ENCODE assay signal across 8 cellular contexts in genomic region chr6:135054575-135055498, GRCh38. TPM values are rescaled to one million over a fixed set of nuclear protein-coding genes. Genes with fewer than 3 reads are reported as not detected.
DNase-seq lines count a peak whose midpoint lies in the region; ATAC-seq and TF ChIP-seq lines count a peak whose summit lies in the region.

Gene HBS1L (minus strand): TSS chr6:135054822. CDS start chr6:135054691, 131 bp downstream.

- H3K4me2 ChIP-seq in DND-41 (ENCODE audit: insufficient read depth, low read length) (peak within 1 kb of the TSS; percentile 82), GM23248 (ENCODE audit: unreplicated experiment) (peak within 1 kb of the TSS; percentile 96)

- H3K4me3 ChIP-seq in DND-41 (ENCODE audit: low read depth in 1 of 2, low read length in 2 of 2), result peak within 1 kb of the TSS; percentile 67 to 79
- peak within 1 kb of the TSS; percentile 98 for H3K4me3 ChIP-seq in GM23248
- H3K4me3 ChIP-seq in esophagus squamous epithelium, result peak within 1 kb of the TSS; percentile 73 to 89 (median 85)

- H3K36me3 Mint-ChIP-seq in activated T-helper 1 cell treated with anti-CD3 and anti-CD28 coated beads, Interleukin-12 subunit alpha, Interleukin-12 subunit beta, Interleukin-2, Interleukin-4 antibody, amounts not matched to agents 30 ng/mL and 10 ng/mL and 1 ng/mL, durations not matched to agents 14 hours and 24 hours and 36 hours (ENCODE audit: low read depth), result peaks cover 22% of the 10 kb centered on the region

- H4K20me1 ChIP-seq in DND-41 (ENCODE audit: insufficient read depth, low read length) (peaks cover 32% of the 10 kb centered on the region), GM23248 (ENCODE audit: insufficient read depth) (no peaks in the 10 kb centered on the region)

- in situ Hi-C loops in GM23248 (cut with MboI), result no loop called here

- H3K9ac ChIP-seq in DND-41 (ENCODE audit: low read depth, low read length), result peak within 1 kb of the TSS; percentile 75
- H3K9ac ChIP-seq in GM23248, result peak within 1 kb of the TSS; percentile 97

- no peaks in the 10 kb centered on the region for H3K9me3 Mint-ChIP-seq in activated T-helper 1 cell treated with anti-CD3 and anti-CD28 coated beads, Interleukin-12 subunit alpha, Interleukin-12 subunit beta, Interleukin-2, Interleukin-4 antibody, amounts not matched to agents 30 ng/mL and 10 ng/mL and 1 ng/mL, durations not matched to agents 14 hours and 24 hours and 36 hours

- H3K4me3 Mint-ChIP-seq in activated T-helper 1 cell treated with anti-CD3 and anti-CD28 coated beads, Interleukin-12 subunit alpha, Interleukin-12 subunit beta, Interleukin-2, Interleukin-4 antibody, amounts not matched to agents 30 ng/mL and 10 ng/mL and 1 ng/mL, durations not matched to agents 14 hours and 24 hours and 36 hours, result peak within 1 kb of the TSS; percentile 94

- H3K4me1 ChIP-seq in DND-41 (ENCODE audit: insufficient read depth, low read length), result peaks cover 54% of the 10 kb centered on the region
- H3K4me1 ChIP-seq in GM23248 (ENCODE audit: insufficient read depth), result peaks cover 6% of the 10 kb centered on the region; the same call in 1 of the 2 replicates
- H3K4me1 ChIP-seq in esophagus squamous epithelium, result peaks cover 9 to 35% (median 14%) of the 10 kb centered on the region in 3 donors

- peaks cover 42% of the 10 kb centered on the region for H3K4me1 Mint-ChIP-seq in activated T-helper 1 cell treated with anti-CD3 and anti-CD28 coated beads, Interleukin-12 subunit alpha, Interleukin-12 subunit beta, Interleukin-2, Interleukin-4 antibody, amounts not matched to agents 30 ng/mL and 10 ng/mL and 1 ng/mL, durations not matched to agents 14 hours and 24 hours and 36 hours (ENCODE audit: low read depth)

- H2AFZ ChIP-seq in DND-41 (ENCODE audit: low read depth, low read length) (peak within 1 kb of the TSS; percentile 70), GM23248 (peak within 1 kb of the TSS; percentile 100)

- peak within 1 kb of the TSS; percentile 96 for H3K27ac Mint-ChIP-seq in activated T-helper 1 cell treated with anti-CD3 and anti-CD28 coated beads, Interleukin-12 subunit alpha, Interleukin-12 subunit beta, Interleukin-2, Interleukin-4 antibody, amounts not matched to agents 30 ng/mL and 10 ng/mL and 1 ng/mL, durations not matched to agents 14 hours and 24 hours and 36 hours

- peak; percentile 97 for ATAC-seq in DND-41 (ENCODE audit: insufficient read depth, low read depth)

- WGBS in GM23248 (ENCODE audit: low coverage in 1 of 2, low lambda C conversion rate in 2 of 2, missing lambda C conversion rate in 2 of 2), 2 experiments, result 16 to 17% methylated on average over 53 of the region's 53 CpGs
- 33 to 39% methylated on average over 12 to 14 of the region's 53 CpGs for WGBS in esophagus squamous epithelium, 2 donors

- H3F3A ChIP-seq in GM23248 (ENCODE audit: insufficient read depth), result no peaks in the 10 kb centered on the region

- intact Hi-C loops in activated T-helper 1 cell treated with anti-CD3 and anti-CD28 coated beads, Interleukin-12 subunit alpha, Interleukin-12 subunit beta, Interleukin-2, Interleukin-4 antibody, amounts not matched to agents 30 ng/mL and 10 ng/mL and 1 ng/mL, durations not matched to agents 14 hours and 24 hours and 36 hours (cut with micrococcal nuclease), result loop anchor here (1.0 to 5.0 kb wide), 13 partner anchors 25 to 1234 kb away; partner anchors contain the start of gene BCLAF1
- intact Hi-C loops in esophagus squamous epithelium (cut with DNase I), result no loop called here

- H3K27me3 ChIP-seq in DND-41 (ENCODE audit: insufficient read depth, low read length, poor library complexity) (no peaks in the 10 kb centered on the region), GM23248 (replicated peaks; ENCODE audit: insufficient read depth) (no peaks in the 10 kb centered on the region), esophagus squamous epithelium (no peaks in the 10 kb centered on the region)

- peak within 1 kb of the TSS; percentile 88 for H3K27ac ChIP-seq in DND-41 (ENCODE audit: low read length)
- peak within 1 kb of the TSS; percentile 76 for H3K27ac ChIP-seq in GM23248
- H3K27ac ChIP-seq in esophagus squamous epithelium, result peak within 1 kb of the TSS; percentile 85 to 95 (median 90)

- DNase-seq in DND-41, result peak; percentile 99
- peak; percentile 99 for DNase-seq in GM23248
- peak; percentile 93 to 94 for DNase-seq in Kasumi-1 (lab: John Stamatoyannopoulos, UW)
- peak; percentile 96 for DNase-seq in RPMI7951 (ENCODE audit: low read depth)
- DNase-seq in activated T-helper 1 cell treated with anti-CD3 and anti-CD28 coated beads, Interleukin-12 subunit alpha, Interleukin-12 subunit beta, Interleukin-2, Interleukin-4 antibody, amounts not matched to agents 30 ng/mL and 10 ng/mL and 1 ng/mL, durations not matched to agents 14 hours and 24 hours and 36 hours (ENCODE audit: low spot score), result peak; percentile 99
- DNase-seq in esophagus squamous epithelium (lab: John Stamatoyannopoulos, UW), result peak; percentile 67
- DNase-seq in myocyte (ENCODE audit: low read depth), result peak; percentile 99
- peak; percentile 95 to 98 for DNase-seq in stimulated activated CD8-positive, alpha-beta memory T cell treated with anti-CD3 and anti-CD28 coated beads, Interleukin-7, amount 100 ng/mL, for 48 hours (ENCODE audit: extremely low read depth in 1 of 2, low read depth in 1 of 2)

- H3K9me2 ChIP-seq in GM23248 (ENCODE audit: insufficient read depth), result no peaks in the 10 kb centered on the region

- H3K9me3 ChIP-seq in DND-41 (ENCODE audit: insufficient read depth, low read length, severe bottlenecking) (no peaks in the 10 kb centered on the region), GM23248 (ENCODE audit: low read depth) (no peaks in the 10 kb centered on the region), esophagus squamous epithelium (no peaks in the 10 kb centered on the region)

- TF ChIP-seq CTCF in DND-41 (IDR thresholded peaks at IDR 0.05; ENCODE audit: borderline replicate concordance, extremely low read depth, low read length, poor library complexity, severe bottlenecking) (no peak), esophagus squamous epithelium (IDR thresholded peaks at IDR 0.05) (peak in 1 of 6 experiments; percentile 54)

- TF ChIP-seq POLR2A in esophagus squamous epithelium (IDR thresholded peaks at IDR 0.05), result peak in 3 of 4 donors; percentile 74 to 92 (median 91)

- H3K36me3 ChIP-seq in DND-41 (ENCODE audit: insufficient read depth, low read length), result peaks cover 16% of the 10 kb centered on the region
- H3K36me3 ChIP-seq in GM23248 (ENCODE audit: low read depth), result 0 out of 2 replicates have a peak, but pooled peaks cover 3% of the 10 kb centered on the region
- peaks cover 0 to 2% (median 0%) of the 10 kb centered on the region in 3 donors for H3K36me3 ChIP-seq in esophagus squamous epithelium

- H3K79me2 ChIP-seq in DND-41 (ENCODE audit: insufficient read depth, low read length) (peaks cover 56% of the 10 kb centered on the region), GM23248 (ENCODE audit: insufficient read depth) (peaks cover 48% of the 10 kb centered on the region)

- H3K27me3 Mint-ChIP-seq in activated T-helper 1 cell treated with anti-CD3 and anti-CD28 coated beads, Interleukin-12 subunit alpha, Interleukin-12 subunit beta, Interleukin-2, Interleukin-4 antibody, amounts not matched to agents 30 ng/mL and 10 ng/mL and 1 ng/mL, durations not matched to agents 14 hours and 24 hours and 36 hours (ENCODE audit: insufficient read depth), result peaks cover 2% of the 10 kb centered on the region

RNA-seq across cellular contexts. Expression of gene HBS1L, which starts in this region (rescaled TPM):
- total RNA-seq in GM23248 (2014; rRNA removed; shearing (Covaris generic)), result 83.1 and 124 TPM in 2 replicates
- 83.9 and 85.0 TPM in 2 replicates for polyA plus RNA-seq in GM23248 (2016; fragmentation: Nextera tagmentation; extraction: Ambion mirVana)
- total RNA-seq in RPMI7951 (2014; rRNA removed; shearing (Covaris generic)), result 126 and 157 TPM in 2 replicates
- 104 and 115 TPM in 2 replicates for total RNA-seq in activated T-helper 1 cell treated with anti-CD3 and anti-CD28 coated beads, Interleukin-12 subunit alpha, Interleukin-12 subunit beta, Interleukin-2, Interleukin-4 antibody, amounts not matched to agents 30 ng/mL and 10 ng/mL and 1 ng/mL, durations not matched to agents 14 hours and 24 hours and 36 hours
- 10 to 100 TPM; 41.6 to 65.3 (median 45.8) TPM for total RNA-seq in esophagus squamous epithelium
- total RNA-seq in myocyte, result 152 and 164 TPM in 2 replicates
- polyA plus RNA-seq in myocyte (2012), result 42.0 TPM

Comparison
In these comparisons a context has a peak if more than half of its experiments do, and no peak if none do; other contexts are left out.
1. Peak in every context shown above with its lines: DNase-seq, ATAC-seq, H3K4me3 ChIP-seq and H3K27ac ChIP-seq.